In the genomic region with DNA sequence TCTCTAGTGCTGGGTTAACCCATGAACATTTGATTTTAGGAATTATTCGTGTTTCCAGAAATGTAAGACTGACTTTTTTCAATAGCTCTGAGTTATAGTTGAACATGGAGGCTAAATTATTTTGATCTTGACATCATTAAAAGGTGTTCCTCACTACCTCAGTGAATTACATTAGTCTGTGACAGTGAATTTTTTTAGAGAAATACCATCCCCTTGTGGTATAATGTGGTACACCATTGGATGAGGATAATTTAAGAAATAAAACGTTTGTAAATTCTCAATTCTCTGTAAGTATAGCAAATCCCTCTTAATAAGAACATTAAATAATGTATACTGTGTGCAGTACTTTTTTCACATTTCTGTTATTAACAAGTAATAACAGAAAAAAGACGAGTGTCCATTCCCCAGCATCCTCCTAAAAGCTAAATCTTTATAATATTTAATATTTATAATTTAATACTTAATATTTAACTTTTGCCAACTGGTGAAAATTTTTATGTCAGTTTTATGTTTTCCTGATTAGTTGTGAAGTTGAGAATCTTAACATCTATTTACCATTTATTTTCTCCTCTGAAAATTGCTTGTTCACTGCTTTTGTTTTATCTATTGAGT, we compare ENCODE assay signal across 8 cellular contexts.
DNase-seq lines count a peak whose midpoint lies in the region; ATAC-seq, FAIRE-seq and TF ChIP-seq lines count a peak whose summit lies in the region.

No MANE protein-coding gene starts in this region.

- H3K27me3 ChIP-seq in DND-41 (ENCODE audit: insufficient read depth, low read length, poor library complexity) = no peaks in the 10 kb centered on the region

- ATAC-seq in DND-41 (ENCODE audit: insufficient read depth, low read depth) = no peak
- peak; percentile 71 for ATAC-seq in HG03378 (IDR thresholded peaks at IDR 0.05; ENCODE audit: unreplicated experiment)
- ATAC-seq in HG02884 (IDR thresholded peaks at IDR 0.05; ENCODE audit: unreplicated experiment) = no peak

- H3K9ac ChIP-seq in DND-41 (ENCODE audit: low read depth, low read length) = no peak overlapping the region

- H3K9me3 ChIP-seq in DND-41 (ENCODE audit: insufficient read depth, low read length, severe bottlenecking) = no peaks in the 10 kb centered on the region

- H3K79me2 ChIP-seq in DND-41 (ENCODE audit: insufficient read depth, low read length) = no peaks in the 10 kb centered on the region

- no peak for DNase-seq in DND-41
- peak; percentile 39 for DNase-seq in left kidney (ENCODE audit: low read depth, low spot score)
- DNase-seq in activated CD4-positive, alpha-beta T cell treated with anti-CD3 and anti-CD28 coated beads for 1 hour = no peak
- no peak for DNase-seq in GM12892 (ENCODE audit: insufficient read length)
- DNase-seq in activated gamma-delta T cell (lab: John Stamatoyannopoulos, UW) = no peak

- FAIRE-seq in GM12892 (lab: Jason Lieb, UNC) = no peak

- peak; percentile 52 for TF ChIP-seq CTCF in DND-41 (IDR thresholded peaks at IDR 0.05; ENCODE audit: borderline replicate concordance, extremely low read depth, low read length, poor library complexity, severe bottlenecking)
- peak; percentile 68; the same call in 1 of the 2 replicates for TF ChIP-seq CTCF in WI38 (IDR thresholded peaks at IDR 0.05; ENCODE audit: low read depth, low read length)

- no peak for TF ChIP-seq POLR2A in GM12892 (IDR thresholded peaks at IDR 0.05; ENCODE audit: low read depth, low read length)

- H3K36me3 ChIP-seq in DND-41 (ENCODE audit: insufficient read depth, low read length) = no peaks in the 10 kb centered on the region

- H3K4me3 ChIP-seq in DND-41 (ENCODE audit: low read depth in 1 of 2, low read length in 2 of 2) (no peak overlapping the region), WI38 (ENCODE audit: low read depth, low read length) (no peak overlapping the region)

- no peak overlapping the region for H3K27ac ChIP-seq in DND-41 (ENCODE audit: low read length)

- H4K20me1 ChIP-seq in DND-41 (ENCODE audit: insufficient read depth, low read length) = no peaks in the 10 kb centered on the region

- no peak overlapping the region for H2AFZ ChIP-seq in DND-41 (ENCODE audit: low read depth, low read length)

- no peaks in the 10 kb centered on the region for H3K4me1 ChIP-seq in DND-41 (ENCODE audit: insufficient read depth, low read length)

- H3K4me2 ChIP-seq in DND-41 (ENCODE audit: insufficient read depth, low read length) = no peak overlapping the region
